Comparison of ENCODE assay signal across 18 cellular contexts in genomic region chr16:66293207-66293735, GRCh38.
"Had no signal": no experiment of that assay in that cellular context is flagged by ENCODE, and none has a peak within 500 bp of the region (broad histone marks: within the 10 kb centered on the region; RNA-seq: fewer than 3 reads in every experiment).

No MANE protein-coding gene starts in this region.

- DNase-seq: activated CD4-positive, alpha-beta T cell treated with anti-CD3 and anti-CD28 coated beads for 36 hours; activated gamma-delta T cell treated with Interleukin-2 at 50 U/mL for 16 hours; anterior cingulate cortex; cerebellar nuclear complex; effector memory CD4-positive, alpha-beta T cell; foreskin melanocyte; left colon; SHP77; stimulated activated CD4-positive, alpha-beta T cell treated with anti-CD3 and anti-CD28 coated beads, Interleukin-4, amount 100 ng/mL, for 24 hours; stimulated activated naive CD4-positive, alpha-beta T cell treated with Interleukin-2 at 50 U/mL for 16 hours; T-helper 1 cell; T1000; trophoblast cell had no signal

- H3K4me1 Mint-ChIP-seq: activated CD4-positive, alpha-beta T cell treated with anti-CD3 and anti-CD28 coated beads for 36 hours had no signal

- H3K4me1 ChIP-seq: parathyroid adenoma had no signal

- H3K27ac ChIP-seq: parathyroid adenoma, skin epidermis, VCaP had no signal

- H3K27ac Mint-ChIP-seq: activated CD4-positive, alpha-beta T cell treated with anti-CD3 and anti-CD28 coated beads for 36 hours; dendritic cell treated with granulocyte-macrophage colony-stimulating factor and Interleukin-4, amounts not matched to agents 40 ng/mL and 50 ng/mL, for 4 days had no signal

- H3K9me3 Mint-ChIP-seq: dendritic cell treated with granulocyte-macrophage colony-stimulating factor and Interleukin-4, amounts not matched to agents 40 ng/mL and 50 ng/mL, for 4 days had no signal

- H3K27me3 Mint-ChIP-seq: activated CD4-positive, alpha-beta T cell treated with anti-CD3 and anti-CD28 coated beads for 36 hours had no signal

- H3K4me3 ChIP-seq: skin epidermis had no signal

- ATAC-seq: activated CD4-positive, alpha-beta T cell treated with anti-CD3 and anti-CD28 coated beads for 36 hours; left colon; SK-N-SH treated with all-trans-retinoic acid at 6 μM for 48 hours had no signal

- H3K4me3 Mint-ChIP-seq: activated CD4-positive, alpha-beta T cell treated with anti-CD3 and anti-CD28 coated beads for 36 hours; dendritic cell treated with granulocyte-macrophage colony-stimulating factor and Interleukin-4, amounts not matched to agents 40 ng/mL and 50 ng/mL, for 4 days had no signal
